Comparison of ENCODE assay signal across 9 cellular contexts in genomic region chr5:172758077-172758835, GRCh38. TPM values are rescaled to one million over a fixed set of nuclear protein-coding genes. Genes with fewer than 3 reads are reported as not detected.
DNase-seq lines count a peak whose midpoint lies in the region; ATAC-seq, FAIRE-seq and TF ChIP-seq lines count a peak whose summit lies in the region.
"Had no signal": no experiment of that assay in that cellular context is flagged by ENCODE, and none has a peak within 500 bp of the region (broad histone marks: within the 10 kb centered on the region; RNA-seq: fewer than 3 reads in every experiment).

No MANE protein-coding gene starts in this region.

- H3K4me1 Mint-ChIP-seq in nephron, result peaks cover 11% of the 10 kb centered on the region

- FAIRE-seq in RCC 7860 (lab: Jason Lieb, UNC), result peak; percentile 95

- DNase-seq in AG09319 (ENCODE audit: extremely low read depth, low read depth) (peak; percentile 63), RCC 7860 (ENCODE audit: low spot score) (peak; percentile 98), esophagus squamous epithelium (lab: John Stamatoyannopoulos, UW) (no peak), NCI-H1694 treated with DMSO at 0.1 percent for 48 hours (lab: John Stamatoyannopoulos, UW) (no peak), NCI-H2029 (lab: John Stamatoyannopoulos, UW) (no peak)
- DNase-seq: DMS 273 treated with DMSO at 0.1 percent for 48 hours had no signal

- peak overlapping the region; percentile 42 to 81 (median 56) for H3K27ac ChIP-seq in esophagus squamous epithelium

- intact Hi-C loops in esophagus squamous epithelium (cut with DNase I), result no loop called here

- no peaks in the 10 kb centered on the region for H3K27me3 ChIP-seq in esophagus squamous epithelium

- peaks cover 5% of the 10 kb centered on the region for H3K36me3 Mint-ChIP-seq in nephron (ENCODE audit: low read depth)

- H3K36me3 ChIP-seq in esophagus squamous epithelium, result no peaks in the 10 kb centered on the region

- no peak for ATAC-seq in HG03565 (IDR thresholded peaks at IDR 0.05; ENCODE audit: unreplicated experiment)
- no peak for ATAC-seq in HG03520 (IDR thresholded peaks at IDR 0.05; ENCODE audit: unreplicated experiment)

- no peaks in the 10 kb centered on the region for H3K9me3 ChIP-seq in esophagus squamous epithelium

- TF ChIP-seq POLR2A in esophagus squamous epithelium (IDR thresholded peaks at IDR 0.05), result no peak

- H3K4me1 ChIP-seq in esophagus squamous epithelium, result peaks cover 0 to 12% (median 10%) of the 10 kb centered on the region in 3 donors

- H3K4me3 ChIP-seq in esophagus squamous epithelium, result no peak overlapping the region

- peak overlapping the region; percentile 4 to 35 (median 13) for H3K27ac Mint-ChIP-seq in nephron

- WGBS in esophagus squamous epithelium, 2 donors, result 40 to 43% methylated on average over 15 to 19 of the region's 19 CpGs

- H3K4me3 Mint-ChIP-seq in nephron, result no peak overlapping the region

- peaks cover 4% of the 10 kb centered on the region for H3K27me3 Mint-ChIP-seq in nephron (ENCODE audit: low read depth)

- peaks cover 27% of the 10 kb centered on the region for H3K9me3 Mint-ChIP-seq in nephron

- TF ChIP-seq CTCF in AG09319 (IDR thresholded peaks at IDR 0.05; ENCODE audit: low read depth, low read length) (no peak), esophagus squamous epithelium (IDR thresholded peaks at IDR 0.05) (peak in 1 of 6 experiments; percentile 27), nephron (IDR thresholded peaks at IDR 0.05; ENCODE audit: unreplicated experiment in 3 of 3) (no peak)

RNA-seq across cellular contexts. Expression of gene DUSP1, which starts 12.7 kb away (rescaled TPM):
- total RNA-seq in esophagus squamous epithelium, result 100 to 1,000 TPM; 222 to 415 (median 252) TPM

Comparison
In these comparisons a context has a peak if more than half of its experiments do, and no peak if none do; other contexts are left out.
1. DNase-seq: peak in AG09319 (single experiment) and RCC 7860 (single experiment); none in esophagus squamous epithelium (single experiment), NCI-H1694 treated with DMSO at 0.1 percent for 48 hours (single experiment) and NCI-H2029 (single experiment).